ENCODE assay signal across 1 cellular context in the genomic region with DNA sequence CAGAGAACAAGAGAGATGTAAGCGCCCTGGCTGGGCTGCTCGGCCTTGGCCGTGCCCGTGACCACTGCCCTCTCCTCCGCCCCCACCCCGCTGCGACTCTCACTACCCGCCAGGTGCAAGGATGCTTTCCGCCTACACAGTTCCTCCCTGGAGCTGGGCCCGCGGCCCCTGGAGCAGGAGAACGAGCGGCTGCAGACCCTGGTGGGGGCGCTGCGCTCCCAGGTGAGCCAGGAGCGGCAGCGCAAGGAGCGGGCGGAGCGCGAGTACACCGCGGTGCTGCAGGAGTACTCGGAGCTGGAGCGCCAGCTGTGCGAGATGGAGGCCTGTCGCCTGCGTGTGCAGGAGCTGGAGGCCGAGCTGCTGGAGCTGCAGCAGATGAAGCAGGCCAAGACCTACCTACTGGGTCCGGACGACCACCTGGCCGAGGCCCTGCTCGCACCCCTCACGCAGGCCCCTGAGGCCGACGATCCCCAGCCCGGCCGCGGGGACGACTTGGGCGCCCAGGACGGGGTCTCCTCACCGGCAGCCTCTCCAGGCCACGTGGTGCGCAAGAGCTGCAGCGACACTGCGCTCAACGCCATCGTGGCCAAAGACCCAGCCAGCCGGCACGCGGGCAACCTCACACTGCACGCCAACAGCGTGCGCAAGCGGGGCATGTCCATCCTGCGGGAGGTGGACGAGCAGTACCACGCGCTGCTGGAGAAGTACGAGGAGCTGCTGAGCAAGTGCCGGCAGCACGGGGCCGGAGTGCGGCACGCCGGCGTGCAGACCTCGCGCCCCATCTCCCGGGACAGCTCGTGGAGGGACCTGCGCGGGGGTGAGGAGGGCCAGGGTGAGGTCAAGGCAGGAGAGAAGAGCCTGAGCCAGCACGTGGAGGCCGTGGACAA.
TF ChIP-seq lines count a peak whose summit lies in the region.

No MANE protein-coding gene starts in this region.

TF ChIP-seq in K562, 482 proteins besides CTCF, POLR2A, EP300 and RAD21:
- TF ChIP-seq TAL1 (IDR thresholded peaks at IDR 0.05) (no peak), NFIC (IDR thresholded peaks at IDR 0.05) (no peak), ZNF23 (CRISPR knock-in tag; IDR thresholded peaks at IDR 0.05) (no peak), ZNF584 (CRISPR knock-in tag; IDR thresholded peaks at IDR 0.05; ENCODE audit: low read depth) (no peak), HDAC2 (IDR thresholded peaks at IDR 0.05) (no peak), ETV6 (IDR thresholded peaks at IDR 0.05; ENCODE audit: borderline replicate concordance in 1 of 2, low read depth in 2 of 2, low read length in 1 of 2) (no peak), ETV6 (CRISPR knock-in tag; IDR thresholded peaks at IDR 0.05; ENCODE audit: borderline replicate concordance) (no peak)
- TF ChIP-seq, protein P1, sequence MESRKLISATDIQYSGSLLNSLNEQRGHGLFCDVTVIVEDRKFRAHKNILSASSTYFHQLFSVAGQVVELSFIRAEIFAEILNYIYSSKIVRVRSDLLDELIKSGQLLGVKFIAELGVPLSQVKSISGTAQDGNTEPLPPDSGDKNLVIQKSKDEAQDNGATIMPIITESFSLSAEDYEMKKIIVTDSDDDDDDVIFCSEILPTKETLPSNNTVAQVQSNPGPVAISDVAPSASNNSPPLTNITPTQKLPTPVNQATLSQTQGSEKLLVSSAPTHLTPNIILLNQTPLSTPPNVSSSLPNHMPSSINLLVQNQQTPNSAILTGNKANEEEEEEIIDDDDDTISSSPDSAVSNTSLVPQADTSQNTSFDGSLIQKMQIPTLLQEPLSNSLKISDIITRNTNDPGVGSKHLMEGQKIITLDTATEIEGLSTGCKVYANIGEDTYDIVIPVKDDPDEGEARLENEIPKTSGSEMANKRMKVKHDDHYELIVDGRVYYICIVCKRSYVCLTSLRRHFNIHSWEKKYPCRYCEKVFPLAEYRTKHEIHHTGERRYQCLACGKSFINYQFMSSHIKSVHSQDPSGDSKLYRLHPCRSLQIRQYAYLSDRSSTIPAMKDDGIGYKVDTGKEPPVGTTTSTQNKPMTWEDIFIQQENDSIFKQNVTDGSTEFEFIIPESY (CRISPR knock-in tag; IDR thresholded peaks at IDR 0.05): 0 out of 2 replicates have a peak, but pooled peaks have one; percentile 24
- TF ChIP-seq, protein P2, sequence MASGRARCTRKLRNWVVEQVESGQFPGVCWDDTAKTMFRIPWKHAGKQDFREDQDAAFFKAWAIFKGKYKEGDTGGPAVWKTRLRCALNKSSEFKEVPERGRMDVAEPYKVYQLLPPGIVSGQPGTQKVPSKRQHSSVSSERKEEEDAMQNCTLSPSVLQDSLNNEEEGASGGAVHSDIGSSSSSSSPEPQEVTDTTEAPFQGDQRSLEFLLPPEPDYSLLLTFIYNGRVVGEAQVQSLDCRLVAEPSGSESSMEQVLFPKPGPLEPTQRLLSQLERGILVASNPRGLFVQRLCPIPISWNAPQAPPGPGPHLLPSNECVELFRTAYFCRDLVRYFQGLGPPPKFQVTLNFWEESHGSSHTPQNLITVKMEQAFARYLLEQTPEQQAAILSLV (tag; IDR thresholded peaks at IDR 0.05): no peak
